Comparison of ENCODE assay signal across 10 cellular contexts in genomic region chrX:12065251-12065650, GRCh38.
DNase-seq lines count a peak whose midpoint lies in the region; ATAC-seq, FAIRE-seq and TF ChIP-seq lines count a peak whose summit lies in the region.
"Had no signal": no experiment of that assay in that cellular context is flagged by ENCODE, and none has a peak within 500 bp of the region (broad histone marks: within the 10 kb centered on the region; RNA-seq: fewer than 3 reads in every experiment).

No MANE protein-coding gene starts in this region.

- H3K9ac ChIP-seq in neuronal stem cell (ENCODE audit: low read depth, low read length, poor library complexity) = no peak overlapping the region

- no peaks in the 10 kb centered on the region for H3K36me3 ChIP-seq in neuronal stem cell (replicated peaks in 1 of 2; ENCODE audit: control insufficient read depth in 2 of 2, insufficient read depth in 2 of 2, low read length in 2 of 2)

- no peak overlapping the region for H3K23ac ChIP-seq in neuronal stem cell (ENCODE audit: low read depth, low read length, poor library complexity)

- H3K4me3 ChIP-seq in neuronal stem cell (ENCODE audit: low read length in 2 of 2) = no peak overlapping the region

- no peak for ATAC-seq in GM21723 (IDR thresholded peaks at IDR 0.05; ENCODE audit: unreplicated experiment)
- ATAC-seq in HG03097 (IDR thresholded peaks at IDR 0.05; ENCODE audit: low FRiP score, unreplicated experiment) = no peak
- ATAC-seq in left ventricle myocardium superior = no peak

- no peak overlapping the region for H2BK120ac ChIP-seq in neuronal stem cell (ENCODE audit: low read depth, low read length)

- H3K79me1 ChIP-seq in neuronal stem cell (ENCODE audit: low read depth, low read length) = no peaks in the 10 kb centered on the region

- no peaks in the 10 kb centered on the region for H3K9me3 ChIP-seq in neuronal stem cell (replicated peaks in 1 of 2; ENCODE audit: control insufficient read depth in 2 of 2, insufficient read depth in 1 of 2, low read depth in 1 of 2, low read length in 2 of 2)

- no peak overlapping the region for H2AFZ ChIP-seq in neuronal stem cell (ENCODE audit: low read length)

- H2BK15ac ChIP-seq in neuronal stem cell (ENCODE audit: low read length) = no peak overlapping the region

- WGBS in neuronal stem cell (ENCODE audit: extremely low coverage in 2 of 2, insufficient read length in 2 of 2, insufficient replicate concordance in 1 of 2), 2 donors = no CpG with 5 or more reads among the region's 5 CpGs

- no peak overlapping the region for H3K4me2 ChIP-seq in neuronal stem cell (ENCODE audit: insufficient read depth, low read length, poor library complexity, severe bottlenecking)

- no peaks in the 10 kb centered on the region for H3K4me1 ChIP-seq in neuronal stem cell (ENCODE audit: control insufficient read depth in 2 of 2, insufficient read depth in 1 of 2, low read depth in 1 of 2, low read length in 2 of 2)

- no peak overlapping the region for H4K8ac ChIP-seq in neuronal stem cell (ENCODE audit: low read depth, low read length)

- no peak overlapping the region for H3K27ac ChIP-seq in neuronal stem cell (replicated peaks; ENCODE audit: low read length)

- no peak for FAIRE-seq in GM12892 (lab: Jason Lieb, UNC)

- no peak for TF ChIP-seq POLR2A in GM12892 (IDR thresholded peaks at IDR 0.05; ENCODE audit: low read depth, low read length)

- peak; percentile 4 for DNase-seq in GM04504 (ENCODE audit: low read depth)
- DNase-seq in NCI-H69 (lab: John Stamatoyannopoulos, UW) = peak; percentile 1
- peak; percentile 47 for DNase-seq in ecto neural progenitor cell (ENCODE audit: low spot score)
- DNase-seq in neuronal stem cell (ENCODE audit: low spot score) = peak; percentile 23
- DNase-seq in GM12892 (ENCODE audit: insufficient read length) = no peak
- DNase-seq in left ventricle myocardium superior = no peak
- DNase-seq: foreskin melanocyte; stimulated activated CD4-positive, alpha-beta T cell treated with anti-CD3 and anti-CD28 coated beads, Interleukin-15, amount 100 ng/mL, for 24 hours had no signal

- no peak overlapping the region for H2BK5ac ChIP-seq in neuronal stem cell (ENCODE audit: low read length)

- no peaks in the 10 kb centered on the region for H3K27me3 ChIP-seq in neuronal stem cell (ENCODE audit: control insufficient read depth in 3 of 3, insufficient read depth in 3 of 3, low read depth in 1 of 3, low read length in 3 of 3)

- no peak overlapping the region for H2BK12ac ChIP-seq in neuronal stem cell (ENCODE audit: low read length)

- no peak overlapping the region for H2AK5ac ChIP-seq in neuronal stem cell (ENCODE audit: low read depth, low read length)

- no peak overlapping the region for H4K91ac ChIP-seq in neuronal stem cell (ENCODE audit: low read depth, low read length, poor library complexity)

- intact Hi-C loops in left ventricle myocardium superior (cut with micrococcal nuclease) = no loop called here

- H3K18ac ChIP-seq in neuronal stem cell (ENCODE audit: low read length) = no peak overlapping the region

- no peak overlapping the region for H3K14ac ChIP-seq in neuronal stem cell (ENCODE audit: low read length)

- no peak overlapping the region for H3K4ac ChIP-seq in neuronal stem cell (ENCODE audit: low read length)

Comparison
In these comparisons a context has a peak if more than half of its experiments do, and no peak if none do; other contexts are left out.
1. DNase-seq: peak in GM04504 (single experiment), NCI-H69 (single experiment), ecto neural progenitor cell (single experiment) and neuronal stem cell (single experiment); none in GM12892 (single experiment) and left ventricle myocardium superior (single experiment).